11 cellular contexts compared by ENCODE assay signal in the genomic region with DNA sequence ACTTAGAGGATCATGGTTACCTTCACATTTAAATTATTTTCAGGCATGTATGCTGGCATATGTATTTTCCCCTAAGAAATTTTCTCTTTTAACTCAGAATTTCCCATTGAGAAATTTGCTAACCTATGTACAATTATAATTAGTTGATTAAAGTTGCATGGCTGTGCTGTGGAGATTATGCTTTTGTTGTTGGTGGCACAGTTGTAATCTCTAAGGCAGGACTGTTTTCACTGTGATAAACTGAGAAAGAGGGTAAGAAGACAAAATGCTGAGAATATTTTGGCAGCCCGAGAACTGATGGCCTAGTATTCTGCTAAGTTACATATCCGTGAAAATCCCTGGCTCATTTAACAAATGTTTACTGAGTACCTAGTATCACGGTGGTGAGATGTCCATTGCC. TPM values are rescaled to one million over a fixed set of nuclear protein-coding genes. Genes with fewer than 3 reads are reported as not detected.
DNase-seq lines count a peak whose midpoint lies in the region; ATAC-seq, FAIRE-seq and TF ChIP-seq lines count a peak whose summit lies in the region.
"Had no signal": no experiment of that assay in that cellular context is flagged by ENCODE, and none has a peak within 500 bp of the region (broad histone marks: within the 10 kb centered on the region; RNA-seq: fewer than 3 reads in every experiment).

No MANE protein-coding gene starts in this region.

- H3K27me3 ChIP-seq in DND-41 (ENCODE audit: insufficient read depth, low read length, poor library complexity) (no peaks in the 10 kb centered on the region), HUES64 (ENCODE audit: insufficient read depth, low read length) (no peaks in the 10 kb centered on the region), GM12878 (replicated peaks in 1 of 2; ENCODE audit: control insufficient read depth in 2 of 2, insufficient read depth in 2 of 2, low read length in 1 of 2) (no peaks in the 10 kb centered on the region)
- H3K27me3 ChIP-seq in naive thymus-derived CD4-positive, alpha-beta T cell (ENCODE audit: control insufficient read depth in 2 of 2, insufficient read depth in 2 of 2, low read length in 2 of 2), result no peaks in the 10 kb centered on the region

- in situ Hi-C loops in GM12878 (cut with MboI), result no loop called here

- H3K4me3 ChIP-seq in DND-41 (ENCODE audit: low read depth in 1 of 2, low read length in 2 of 2) (peak overlapping the region in 1 of 2 experiments; percentile 68; a peak in 2 of 4 replicates), HUES64 (ENCODE audit: low read length) (peak overlapping the region; percentile 61), GM12878 (peak overlapping the region; percentile 69)
- no peak overlapping the region for H3K4me3 ChIP-seq in naive thymus-derived CD4-positive, alpha-beta T cell (ENCODE audit: low read length)

- TF ChIP-seq POLR2A in GM12878 (IDR thresholded peaks at IDR 0.05; ENCODE audit: low read depth, low read length), result no peak

- no peak for TF ChIP-seq RAD21 in GM12878 (IDR thresholded peaks at IDR 0.05; ENCODE audit: insufficient read depth, low read depth, low read length)

- peak; percentile 13 for FAIRE-seq in GM12878 (lab: Jason Lieb, UNC)
- FAIRE-seq: endometrium had no signal

- H3K4me2 ChIP-seq in DND-41 (ENCODE audit: insufficient read depth, low read length) (peak overlapping the region; percentile 70), GM12878 (ENCODE audit: control insufficient read depth, insufficient read depth) (peak overlapping the region; percentile 85)

- H3K9me3 ChIP-seq in DND-41 (ENCODE audit: insufficient read depth, low read length, severe bottlenecking) (no peaks in the 10 kb centered on the region), HUES64 (ENCODE audit: insufficient read depth, low read depth, low read length) (no peaks in the 10 kb centered on the region), GM12878 (replicated peaks; ENCODE audit: control insufficient read depth, insufficient read depth, low read length) (no peaks in the 10 kb centered on the region; the same call in 2 of the 3 replicates)
- no peaks in the 10 kb centered on the region for H3K9me3 ChIP-seq in naive thymus-derived CD4-positive, alpha-beta T cell (ENCODE audit: control insufficient read depth in 2 of 3, low read length in 3 of 3)

- H3K4me1 Mint-ChIP-seq in naive thymus-derived CD4-positive, alpha-beta T cell, result peaks cover 24 to 51% (median 44%) of the 10 kb centered on the region in 7 donors

- 72% methylated on average over 3 of the region's 3 CpGs for WGBS in HUES64
- WGBS in GM12878 (ENCODE audit: insufficient coverage, insufficient replicate concordance, low lambda C conversion rate, missing lambda C conversion rate), result 35% methylated on average over 3 of the region's 3 CpGs

- peak overlapping the region in 7 of 9 donors; percentile 13 to 94 (median 91) for H3K27ac Mint-ChIP-seq in naive thymus-derived CD4-positive, alpha-beta T cell

- peaks cover 0 to 3% (median 0%) of the 10 kb centered on the region in 11 donors for H3K9me3 Mint-ChIP-seq in naive thymus-derived CD4-positive, alpha-beta T cell

- H3K9ac ChIP-seq in DND-41 (ENCODE audit: low read depth, low read length), result peak overlapping the region; percentile 78
- H3K9ac ChIP-seq in HUES64 (ENCODE audit: low read depth, low read length), result no peak overlapping the region; the same call in 1 of the 2 replicates
- H3K9ac ChIP-seq in GM12878 (ENCODE audit: control insufficient read depth, insufficient read depth, low read length), result peak overlapping the region; percentile 84

- H3K27ac ChIP-seq in DND-41 (ENCODE audit: low read length), result no peak overlapping the region
- H3K27ac ChIP-seq in HUES64 (ENCODE audit: low read depth, low read length), result no peak overlapping the region
- peak overlapping the region; percentile 92 for H3K27ac ChIP-seq in GM12878 (ENCODE audit: control insufficient read depth, insufficient read depth)
- H3K27ac ChIP-seq in naive thymus-derived CD4-positive, alpha-beta T cell (ENCODE audit: low read depth, low read length), result peak overlapping the region; percentile 84

- H3K4me1 ChIP-seq in DND-41 (ENCODE audit: insufficient read depth, low read length), result peaks cover 35% of the 10 kb centered on the region
- peaks cover 23% of the 10 kb centered on the region for H3K4me1 ChIP-seq in HUES64 (ENCODE audit: insufficient read depth, low read length)
- peaks cover 9% of the 10 kb centered on the region; the same call in 1 of the 2 replicates for H3K4me1 ChIP-seq in GM12878 (ENCODE audit: control insufficient read depth, insufficient read depth, low read length)
- peaks cover 18 to 20% of the 10 kb centered on the region in 2 donors for H3K4me1 ChIP-seq in naive thymus-derived CD4-positive, alpha-beta T cell (ENCODE audit: control insufficient read depth in 2 of 2, insufficient read depth in 2 of 2, low read length in 2 of 2)

- peaks cover 5% of the 10 kb centered on the region; the same call in 1 of the 2 replicates for H3K36me3 ChIP-seq in DND-41 (ENCODE audit: insufficient read depth, low read length)
- H3K36me3 ChIP-seq in HUES64 (ENCODE audit: insufficient read depth, low read length), result peaks cover 23% of the 10 kb centered on the region
- H3K36me3 ChIP-seq in GM12878 (ENCODE audit: control insufficient read depth in 2 of 2, insufficient read depth in 2 of 2, low read length in 1 of 2), result no peaks in the 10 kb centered on the region
- peaks cover 0 to 3% (median 0%) of the 10 kb centered on the region in 3 experiments for H3K36me3 ChIP-seq in naive thymus-derived CD4-positive, alpha-beta T cell (ENCODE audit: control insufficient read depth in 2 of 3, insufficient read depth in 3 of 3, low read length in 3 of 3)

- intact Hi-C loops in GM12878 (cut with micrococcal nuclease; ENCODE audit: unreplicated experiment), result loop anchor here (2.0 to 5.0 kb wide), 4 partner anchors 23 to 287 kb away; no protein-coding TSS in a partner anchor
- intact Hi-C loops in naive thymus-derived CD4-positive, alpha-beta T cell (cut with micrococcal nuclease), result loop anchor here (1.0 to 5.0 kb wide), 4 partner anchors 16 to 1839 kb away; a partner anchor contains a TSS

- TF ChIP-seq CTCF in DND-41 (IDR thresholded peaks at IDR 0.05; ENCODE audit: borderline replicate concordance, extremely low read depth, low read length, poor library complexity, severe bottlenecking) (no peak), GM12878 (IDR thresholded peaks at IDR 0.05 in 2 of 3, conservative IDR thresholded peaks at IDR 0.05 in 1 of 3; ENCODE audit: control insufficient read depth in 2 of 3, extremely low read depth in 1 of 3, insufficient read depth in 1 of 3, low read depth in 3 of 3, low read length in 3 of 3) (no peak)

- H2AFZ ChIP-seq in DND-41 (ENCODE audit: low read depth, low read length), result peak overlapping the region; percentile 88
- H2AFZ ChIP-seq in GM12878 (ENCODE audit: control insufficient read depth, low read depth, low read length), result no peak overlapping the region

- CTCF ChIA-PET in GM12878 (lab: Yijun Ruan, JAX), result interaction anchor here (0.7 kb wide), 1 partner anchor 139 kb away, joined by 3 read pairs; no protein-coding TSS in a partner anchor
- CTCF ChIA-PET in naive thymus-derived CD4-positive, alpha-beta T cell (lab: Charles Lee), result no interaction called here

- TF ChIP-seq EP300 in GM12878 (IDR thresholded peaks at IDR 0.05; ENCODE audit: borderline replicate concordance in 1 of 2, control insufficient read depth in 1 of 2, low read depth in 2 of 2, low read length in 2 of 2), result no peak

- peak overlapping the region in 7 of 10 donors; percentile 16 to 92 (median 60) for H3K4me3 Mint-ChIP-seq in naive thymus-derived CD4-positive, alpha-beta T cell

- RAD21 ChIA-PET in GM12878 (lab: Charles Lee; ENCODE audit: unreplicated experiment), result no interaction called here

- H3K27me3 Mint-ChIP-seq in naive thymus-derived CD4-positive, alpha-beta T cell, result no peaks in the 10 kb centered on the region

- H4K20me1 ChIP-seq in DND-41 (ENCODE audit: insufficient read depth, low read length), result no peaks in the 10 kb centered on the region
- no peaks in the 10 kb centered on the region for H4K20me1 ChIP-seq in GM12878 (ENCODE audit: control insufficient read depth, insufficient read depth)

- POLR2A ChIA-PET in GM12878 (lab: Charles Lee), result interaction anchor here (3.8 kb wide), 1 partner anchor 162 kb away, joined by 23 read pairs; no protein-coding TSS in a partner anchor
- POLR2A ChIA-PET in naive thymus-derived CD4-positive, alpha-beta T cell (lab: Charles Lee), result no interaction called here

- TSS peak; percentile 52 for BruUV-seq in GM12878 (replicated peaks; lab: Mats Ljungman, UMichigan)

- peaks cover 0 to 7% (median 4%) of the 10 kb centered on the region in 5 donors for H3K36me3 Mint-ChIP-seq in naive thymus-derived CD4-positive, alpha-beta T cell

- SMC1A ChIA-PET in GM12878 (lab: Charles Lee; ENCODE audit: uncharacterized antibody, unreplicated experiment), result interaction anchor here (5.4 to 6.4 kb wide), 2 partner anchors 13 to 140 kb away, joined by 49 to 64 read pairs; no protein-coding TSS in a partner anchor

- ATAC-seq in DND-41 (ENCODE audit: insufficient read depth, low read depth) (no peak), GM12878 (no peak), HG02973 (IDR thresholded peaks at IDR 0.05; ENCODE audit: unreplicated experiment) (no peak), GM18858 (IDR thresholded peaks at IDR 0.05; ENCODE audit: unreplicated experiment) (no peak)
- no peak for ATAC-seq in naive thymus-derived CD4-positive, alpha-beta T cell

- no peak for DNase-seq in DND-41
- no peak for DNase-seq in GM12878 (ENCODE audit: low read depth, low spot score)
- DNase-seq in naive thymus-derived CD4-positive, alpha-beta T cell, result no peak
- no peak for DNase-seq in COLO668 (lab: John Stamatoyannopoulos, UW; ENCODE audit: unreplicated experiment)
- DNase-seq in GM19238 (ENCODE audit: insufficient read length, low spot score), result no peak
- DNase-seq: activated CD4-positive, alpha-beta T cell treated with anti-CD3 and anti-CD28 coated beads for 48 hours; NCI-H2171 treated with DMSO at 0.1 percent for 48 hours had no signal

- H3K79me2 ChIP-seq in DND-41 (ENCODE audit: insufficient read depth, low read length) (peaks cover 3% of the 10 kb centered on the region), GM12878 (ENCODE audit: control insufficient read depth, insufficient read depth, low read length) (peaks cover 82% of the 10 kb centered on the region)

RNA-seq across cellular contexts. Expression of a gene that starts 1.4 kb away (rescaled TPM):
- polyA plus RNA-seq in HUES64 (2013, experiment 1 of 2), result 19.2 TPM
- 19.7 TPM for polyA plus RNA-seq in HUES64 (2013, experiment 2 of 2)
- 46.3 and 46.4 TPM in 2 replicates for total RNA-seq in GM12878 (2013; cell fraction: nucleolus; rRNA removed)
- 55.5 and 71.2 TPM in 2 replicates for total RNA-seq in GM12878 (2014; rRNA removed)
- 75.0 and 76.5 TPM in 2 replicates for total RNA-seq in GM12878 (2014; rRNA removed; fragmentation: Illumina TruSeq; extraction: Trizol)
- 60.2 and 61.1 TPM in 2 replicates for total RNA-seq in GM12878 (2021)
- 20.9 TPM for polyA plus RNA-seq in GM12878 (2011; ENCODE audit: low read depth)
- polyA plus RNA-seq in GM12878 (2011; rRNA removed), result 54.9 and 79.6 TPM in 2 replicates
- polyA plus RNA-seq in GM12878 (2011; cell fraction: cytosol; rRNA removed), result 24.7 and 28.2 TPM in 2 replicates
- polyA plus RNA-seq in GM12878 (2011; cell fraction: nucleus; rRNA removed), result 32.3 and 35.6 TPM in 2 replicates
- polyA plus RNA-seq in GM12878 (2012), result 28.5 and 30.5 TPM in 2 replicates
- polyA plus RNA-seq in GM12878 (2014; fragmentation: Illumina TruSeq; extraction: Trizol), result 78.0 and 91.0 TPM in 2 replicates
- polyA plus RNA-seq in GM12878 (2014; fragmentation: Nextera tagmentation; extraction: Ambion mirVana), result 10 to 100 TPM; 26.5 to 32.1 TPM
- polyA plus RNA-seq in GM12878 (2014; rRNA removed), result 42.5 and 46.5 TPM in 2 replicates
- polyA plus RNA-seq in GM12878 (2016; fragmentation: Nextera tagmentation; extraction: Ambion mirVana), result 10 to 100 TPM; 59.1 to 63.8 TPM
- polyA minus RNA-seq in GM12878 (2011; rRNA and poly(A)+ RNA removed), result 28.8 and 33.4 TPM in 2 replicates
- polyA minus RNA-seq in GM12878 (2011; cell fraction: cytosol; rRNA and poly(A)+ RNA removed), result 16.2 and 21.3 TPM in 2 replicates
- 20.3 and 28.8 TPM in 2 replicates for polyA minus RNA-seq in GM12878 (2011; cell fraction: nucleus; rRNA and poly(A)+ RNA removed)
- 10 to 100 TPM; 13.1 to 24.5 (median 14.1) TPM for total RNA-seq in naive thymus-derived CD4-positive, alpha-beta T cell
- 10 to 100 TPM; 15.2 to 18.1 TPM for polyA plus RNA-seq in naive thymus-derived CD4-positive, alpha-beta T cell

Comparison
In these comparisons a context has a peak if more than half of its experiments do, and no peak if none do; other contexts are left out.
1. H3K27ac ChIP-seq: peak in GM12878 (single experiment) and naive thymus-derived CD4-positive, alpha-beta T cell (single experiment); none in DND-41 (single experiment) and HUES64 (single experiment).